ENCODE assay signal across 21 cellular contexts in genomic region chr20:14413835-14414234, GRCh38.
"Had no signal": no experiment of that assay in that cellular context is flagged by ENCODE, and none has a peak within 500 bp of the region (broad histone marks: within the 10 kb centered on the region; RNA-seq: fewer than 3 reads in every experiment).

No MANE protein-coding gene starts in this region.

- H3K36me3 ChIP-seq: neural progenitor cell, pancreas, suprapubic skin, thyroid gland, upper lobe of left lung, uterus had no signal

- H3K27me3 ChIP-seq: foreskin keratinocyte, neural progenitor cell, pancreas, suprapubic skin, thyroid gland, upper lobe of left lung, uterus had no signal

- H3K4me3 Mint-ChIP-seq: dendritic cell treated with granulocyte-macrophage colony-stimulating factor and Interleukin-4, amounts not matched to agents 40 ng/mL and 50 ng/mL, for 4 days; naive thymus-derived CD4-positive, alpha-beta T cell; neural progenitor cell had no signal

- H3K36me3 Mint-ChIP-seq: neural progenitor cell had no signal

- H3K27ac Mint-ChIP-seq: dendritic cell treated with granulocyte-macrophage colony-stimulating factor and Interleukin-4, amounts not matched to agents 40 ng/mL and 50 ng/mL, for 4 days; neural progenitor cell; progenitor cell of endocrine pancreas had no signal

- H3K4me1 ChIP-seq: foreskin keratinocyte, suprapubic skin, upper lobe of left lung, uterus had no signal

- H3K4me1 Mint-ChIP-seq: naive thymus-derived CD4-positive, alpha-beta T cell had no signal

- H3K9me3 ChIP-seq: pancreas, suprapubic skin, thyroid gland, upper lobe of left lung, uterus had no signal

- ATAC-seq: foreskin keratinocyte; left cardiac atrium; left ventricle myocardium superior; naive thymus-derived CD4-positive, alpha-beta T cell; right cardiac atrium had no signal

- H2AFZ ChIP-seq: neural progenitor cell had no signal

- H3K9me3 Mint-ChIP-seq: neural progenitor cell had no signal

- H3K4me2 ChIP-seq: neural progenitor cell, smooth muscle cell had no signal

- H3K27ac ChIP-seq: foreskin keratinocyte, neural progenitor cell, pancreas, suprapubic skin, thyroid gland, upper lobe of left lung, uterus had no signal

- H3K4me3 ChIP-seq: neural progenitor cell, pancreas, smooth muscle cell, suprapubic skin, thyroid gland, upper lobe of left lung, uterus had no signal

- DNase-seq: erythroblast; foreskin keratinocyte; kidney; left cardiac atrium; left ventricle myocardium superior; naive thymus-derived CD4-positive, alpha-beta T cell; nucleus accumbens; pancreas; right cardiac atrium; stimulated activated CD4-positive, alpha-beta T cell treated with anti-CD3 and anti-CD28 coated beads, Interleukin-2, amount 100 ng/mL, for 48 hours; stimulated activated naive CD4-positive, alpha-beta T cell treated with Interleukin-2 at 50 U/mL for 16 hours; thyroid gland; upper lobe of left lung; uterus had no signal

- FAIRE-seq: colon, endothelial cell of umbilical vein, pancreas had no signal

- H3K27me3 Mint-ChIP-seq: dendritic cell treated with granulocyte-macrophage colony-stimulating factor and Interleukin-4, amounts not matched to agents 40 ng/mL and 50 ng/mL, for 4 days; naive thymus-derived CD4-positive, alpha-beta T cell; progenitor cell of endocrine pancreas had no signal
